ENCODE assay signal across 1 cellular context in genomic region chr3:132785292-132785691, GRCh38.
A peak's percentile ranks its signal among the peaks of the same experiment; 100 is the strongest.
TF ChIP-seq lines count a peak whose summit lies in the region.

No MANE protein-coding gene starts in this region.

TF ChIP-seq in HEK293, 187 proteins besides CTCF, POLR2A, EP300 and RAD21 (continued from another document):
- TF ChIP-seq KLF8 (tag by site-specific recombination; IDR thresholded peaks at IDR 0.05) (peak; percentile 62; the same call in 1 of the 2 replicates), ZNF37A (tag by site-specific recombination; IDR thresholded peaks at IDR 0.05) (no peak), ZNF302 (tag by site-specific recombination; IDR thresholded peaks at IDR 0.05; ENCODE audit: low read depth) (no peak), ZFP41 (tag by site-specific recombination; IDR thresholded peaks at IDR 0.05; ENCODE audit: borderline replicate concordance) (no peak), OVOL3 (tag by site-specific recombination; IDR thresholded peaks at IDR 0.05) (no peak), ZNF398 (tag by site-specific recombination; IDR thresholded peaks at IDR 0.05) (no peak), ZNF514 (tag by site-specific recombination; IDR thresholded peaks at IDR 0.05) (no peak), IKZF3 (tag by site-specific recombination; IDR thresholded peaks at IDR 0.05) (no peak), KLF7 (tag by site-specific recombination; IDR thresholded peaks at IDR 0.05; ENCODE audit: borderline replicate concordance) (no peak), ZNF426 (tag by site-specific recombination; IDR thresholded peaks at IDR 0.05) (no peak), PRDM4 (tag by site-specific recombination; IDR thresholded peaks at IDR 0.05) (no peak), ZNF510 (tag by site-specific recombination; IDR thresholded peaks at IDR 0.05; ENCODE audit: insufficient replicate concordance) (no peak), ZNF768 (tag by site-specific recombination; IDR thresholded peaks at IDR 0.05) (no peak), MYNN (tag by site-specific recombination; IDR thresholded peaks at IDR 0.05; ENCODE audit: borderline replicate concordance) (no peak), ZNF10 (tag by site-specific recombination; IDR thresholded peaks at IDR 0.05) (no peak), ZNF280D (tag by site-specific recombination; IDR thresholded peaks at IDR 0.05) (no peak), ZNF175 (tag by site-specific recombination; IDR thresholded peaks at IDR 0.05) (no peak), ZNF660 (tag by site-specific recombination; IDR thresholded peaks at IDR 0.05) (no peak), ZNF658 (tag by site-specific recombination; IDR thresholded peaks at IDR 0.05) (no peak), ZNF513 (tag by site-specific recombination; IDR thresholded peaks at IDR 0.05) (no peak), ZNF677 (tag by site-specific recombination; IDR thresholded peaks at IDR 0.05) (no peak), ZNF248 (tag by site-specific recombination; IDR thresholded peaks at IDR 0.05) (no peak), ZNF404 (tag by site-specific recombination; IDR thresholded peaks at IDR 0.05) (no peak), ZNF830 (tag by site-specific recombination; IDR thresholded peaks at IDR 0.05; ENCODE audit: low read depth) (no peak), PRDM1 (tag by site-specific recombination; IDR thresholded peaks at IDR 0.05) (no peak), ZNF155 (tag by site-specific recombination; IDR thresholded peaks at IDR 0.05) (no peak), ZNF23 (tag by site-specific recombination; IDR thresholded peaks at IDR 0.05; ENCODE audit: borderline replicate concordance) (no peak), ZSCAN18 (tag by site-specific recombination; IDR thresholded peaks at IDR 0.05) (no peak), HOXC10 (CRISPR knock-in tag; IDR thresholded peaks at IDR 0.05) (no peak)
- TF ChIP-seq, protein P1, sequence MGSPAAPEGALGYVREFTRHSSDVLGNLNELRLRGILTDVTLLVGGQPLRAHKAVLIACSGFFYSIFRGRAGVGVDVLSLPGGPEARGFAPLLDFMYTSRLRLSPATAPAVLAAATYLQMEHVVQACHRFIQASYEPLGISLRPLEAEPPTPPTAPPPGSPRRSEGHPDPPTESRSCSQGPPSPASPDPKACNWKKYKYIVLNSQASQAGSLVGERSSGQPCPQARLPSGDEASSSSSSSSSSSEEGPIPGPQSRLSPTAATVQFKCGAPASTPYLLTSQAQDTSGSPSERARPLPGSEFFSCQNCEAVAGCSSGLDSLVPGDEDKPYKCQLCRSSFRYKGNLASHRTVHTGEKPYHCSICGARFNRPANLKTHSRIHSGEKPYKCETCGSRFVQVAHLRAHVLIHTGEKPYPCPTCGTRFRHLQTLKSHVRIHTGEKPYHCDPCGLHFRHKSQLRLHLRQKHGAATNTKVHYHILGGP (tag by site-specific recombination; IDR thresholded peaks at IDR 0.05) = 0 out of 2 replicates have a peak, but pooled peaks have one; percentile 53
- TF ChIP-seq, protein P2, sequence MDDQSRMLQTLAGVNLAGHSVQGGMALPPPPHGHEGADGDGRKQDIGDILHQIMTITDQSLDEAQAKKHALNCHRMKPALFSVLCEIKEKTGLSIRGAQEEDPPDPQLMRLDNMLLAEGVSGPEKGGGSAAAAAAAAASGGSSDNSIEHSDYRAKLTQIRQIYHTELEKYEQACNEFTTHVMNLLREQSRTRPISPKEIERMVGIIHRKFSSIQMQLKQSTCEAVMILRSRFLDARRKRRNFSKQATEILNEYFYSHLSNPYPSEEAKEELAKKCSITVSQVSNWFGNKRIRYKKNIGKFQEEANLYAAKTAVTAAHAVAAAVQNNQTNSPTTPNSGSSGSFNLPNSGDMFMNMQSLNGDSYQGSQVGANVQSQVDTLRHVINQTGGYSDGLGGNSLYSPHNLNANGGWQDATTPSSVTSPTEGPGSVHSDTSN (CRISPR knock-in tag; IDR thresholded peaks at IDR 0.05) = no peak
- TF ChIP-seq, protein P3, sequence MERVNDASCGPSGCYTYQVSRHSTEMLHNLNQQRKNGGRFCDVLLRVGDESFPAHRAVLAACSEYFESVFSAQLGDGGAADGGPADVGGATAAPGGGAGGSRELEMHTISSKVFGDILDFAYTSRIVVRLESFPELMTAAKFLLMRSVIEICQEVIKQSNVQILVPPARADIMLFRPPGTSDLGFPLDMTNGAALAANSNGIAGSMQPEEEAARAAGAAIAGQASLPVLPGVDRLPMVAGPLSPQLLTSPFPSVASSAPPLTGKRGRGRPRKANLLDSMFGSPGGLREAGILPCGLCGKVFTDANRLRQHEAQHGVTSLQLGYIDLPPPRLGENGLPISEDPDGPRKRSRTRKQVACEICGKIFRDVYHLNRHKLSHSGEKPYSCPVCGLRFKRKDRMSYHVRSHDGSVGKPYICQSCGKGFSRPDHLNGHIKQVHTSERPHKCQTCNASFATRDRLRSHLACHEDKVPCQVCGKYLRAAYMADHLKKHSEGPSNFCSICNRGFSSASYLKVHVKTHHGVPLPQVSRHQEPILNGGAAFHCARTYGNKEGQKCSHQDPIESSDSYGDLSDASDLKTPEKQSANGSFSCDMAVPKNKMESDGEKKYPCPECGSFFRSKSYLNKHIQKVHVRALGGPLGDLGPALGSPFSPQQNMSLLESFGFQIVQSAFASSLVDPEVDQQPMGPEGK (tag by site-specific recombination; IDR thresholded peaks at IDR 0.05) = no peak
- TF ChIP-seq, protein P4, sequence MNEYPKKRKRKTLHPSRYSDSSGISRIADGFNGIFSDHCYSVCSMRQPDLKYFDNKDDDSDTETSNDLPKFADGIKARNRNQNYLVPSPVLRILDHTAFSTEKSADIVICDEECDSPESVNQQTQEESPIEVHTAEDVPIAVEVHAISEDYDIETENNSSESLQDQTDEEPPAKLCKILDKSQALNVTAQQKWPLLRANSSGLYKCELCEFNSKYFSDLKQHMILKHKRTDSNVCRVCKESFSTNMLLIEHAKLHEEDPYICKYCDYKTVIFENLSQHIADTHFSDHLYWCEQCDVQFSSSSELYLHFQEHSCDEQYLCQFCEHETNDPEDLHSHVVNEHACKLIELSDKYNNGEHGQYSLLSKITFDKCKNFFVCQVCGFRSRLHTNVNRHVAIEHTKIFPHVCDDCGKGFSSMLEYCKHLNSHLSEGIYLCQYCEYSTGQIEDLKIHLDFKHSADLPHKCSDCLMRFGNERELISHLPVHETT (tag by site-specific recombination; IDR thresholded peaks at IDR 0.05) = peak; percentile 71; the same call in 1 of the 2 replicates
